8 cellular contexts compared by ENCODE assay signal in genomic region chr1:183473286-183473536, GRCh38. TPM values are rescaled to one million over a fixed set of nuclear protein-coding genes. Genes with fewer than 3 reads are reported as not detected.
DNase-seq lines count a peak whose midpoint lies in the region; ATAC-seq and TF ChIP-seq lines count a peak whose summit lies in the region.

No MANE protein-coding gene starts in this region.

- no peak for DNase-seq in T-helper 1 cell
- no peak for DNase-seq in activated naive CD4-positive, alpha-beta T cell treated with anti-CD3 and anti-CD28 coated beads, Interleukin-2, amount 50 U/mL, for 72 hours (ENCODE audit: low spot score in 2 of 2)
- DNase-seq in immature natural killer cell = no peak
- peak in 1 of 49 donors; percentile 7 for DNase-seq in substantia nigra (lab: John Stamatoyannopoulos, UW)
- DNase-seq in ACHN = no peak
- no peak for DNase-seq in HEK293T (ENCODE audit: extremely low spot score)

- in situ Hi-C loops in ACHN (cut with HindIII; ENCODE audit: low pct_ligation_motif_present, low pct_unique_long_range_greater_than_20kb, low sequenced_read_pairs) = no loop called here

- H3K27me3 Mint-ChIP-seq in T-helper 1 cell treated with Interleukin-12 subunit alpha and Interleukin-12 subunit beta and Interleukin-4 antibody, amounts not matched to agents 30 μg/mL and 1 μg/mL, for 36 hours (ENCODE audit: low read depth) = no peaks in the 10 kb centered on the region
- H3K27me3 Mint-ChIP-seq in immature natural killer cell (ENCODE audit: low read depth in 3 of 3) = peaks cover 16 to 22% (median 19%) of the 10 kb centered on the region in 3 donors

- no peaks in the 10 kb centered on the region for H3K9me3 Mint-ChIP-seq in T-helper 1 cell treated with Interleukin-12 subunit alpha and Interleukin-12 subunit beta and Interleukin-4 antibody, amounts not matched to agents 30 μg/mL and 1 μg/mL, for 36 hours
- no peaks in the 10 kb centered on the region for H3K9me3 Mint-ChIP-seq in activated naive CD4-positive, alpha-beta T cell treated with anti-CD3 and anti-CD28 coated beads, Interleukin-2, amount 50 U/mL, for 72 hours
- H3K9me3 Mint-ChIP-seq in immature natural killer cell = no peaks in the 10 kb centered on the region

- ATAC-seq in activated naive CD4-positive, alpha-beta T cell treated with anti-CD3 and anti-CD28 coated beads, Interleukin-2, amount 50 U/mL, for 72 hours = no peak
- no peak for ATAC-seq in HG03442 (IDR thresholded peaks at IDR 0.05; ENCODE audit: unreplicated experiment)

- peaks cover 7% of the 10 kb centered on the region for H3K36me3 Mint-ChIP-seq in T-helper 1 cell treated with Interleukin-12 subunit alpha and Interleukin-12 subunit beta and Interleukin-4 antibody, amounts not matched to agents 30 μg/mL and 1 μg/mL, for 36 hours (ENCODE audit: low read depth)
- peaks cover 11 to 18% of the 10 kb centered on the region in 2 donors for H3K36me3 Mint-ChIP-seq in activated naive CD4-positive, alpha-beta T cell treated with anti-CD3 and anti-CD28 coated beads, Interleukin-2, amount 50 U/mL, for 72 hours
- H3K36me3 Mint-ChIP-seq in immature natural killer cell = no peaks in the 10 kb centered on the region

- H3K27ac ChIP-seq in substantia nigra (ENCODE audit: low read depth, low read length, poor library complexity, severe bottlenecking) = peak overlapping the region; percentile 95

- POLR2A ChIA-PET in HEK293T (lab: Yijun Ruan, JAX) = no interaction called here

- CTCF ChIA-PET in HEK293T (lab: Yijun Ruan, JAX) = no interaction called here

- peaks cover 22% of the 10 kb centered on the region for H3K4me1 Mint-ChIP-seq in T-helper 1 cell treated with Interleukin-12 subunit alpha and Interleukin-12 subunit beta and Interleukin-4 antibody, amounts not matched to agents 30 μg/mL and 1 μg/mL, for 36 hours (ENCODE audit: low read depth)
- peaks cover 39 to 43% of the 10 kb centered on the region in 2 donors for H3K4me1 Mint-ChIP-seq in immature natural killer cell

- peak overlapping the region; percentile 93 for H3K4me3 Mint-ChIP-seq in T-helper 1 cell treated with Interleukin-12 subunit alpha and Interleukin-12 subunit beta and Interleukin-4 antibody, amounts not matched to agents 30 μg/mL and 1 μg/mL, for 36 hours
- peak overlapping the region; percentile 95 to 100 (median 99) for H3K4me3 Mint-ChIP-seq in immature natural killer cell

- H3K27ac Mint-ChIP-seq in T-helper 1 cell treated with Interleukin-12 subunit alpha and Interleukin-12 subunit beta and Interleukin-4 antibody, amounts not matched to agents 30 μg/mL and 1 μg/mL, for 36 hours = peak overlapping the region; percentile 99
- peak overlapping the region; percentile 100 for H3K27ac Mint-ChIP-seq in activated naive CD4-positive, alpha-beta T cell treated with anti-CD3 and anti-CD28 coated beads, Interleukin-2, amount 50 U/mL, for 72 hours
- peak overlapping the region; percentile 66 to 100 (median 97) for H3K27ac Mint-ChIP-seq in immature natural killer cell

TF ChIP-seq in HEK293T, 16 proteins besides CTCF, POLR2A, EP300 and RAD21:
- TF ChIP-seq CTBP1 (IDR thresholded peaks at IDR 0.05; ENCODE audit: borderline replicate concordance) (no peak), L3MBTL2 (conservative IDR thresholded peaks at IDR 0.05) (no peak), ELF4 (IDR thresholded peaks at IDR 0.05) (no peak), SUZ12 (IDR thresholded peaks at IDR 0.05) (no peak), SP1 (IDR thresholded peaks at IDR 0.05) (no peak), TARDBP (IDR thresholded peaks at IDR 0.05) (no peak), ARNT (IDR thresholded peaks at IDR 0.05) (no peak), HDGF (IDR thresholded peaks at IDR 0.05; ENCODE audit: borderline replicate concordance) (no peak), LEF1 (IDR thresholded peaks at IDR 0.05; ENCODE audit: borderline replicate concordance) (no peak), FOXM1 (IDR thresholded peaks at IDR 0.05; ENCODE audit: borderline replicate concordance) (no peak), FOXA1 (IDR thresholded peaks at IDR 0.05) (no peak)
- TF ChIP-seq, protein P1, sequence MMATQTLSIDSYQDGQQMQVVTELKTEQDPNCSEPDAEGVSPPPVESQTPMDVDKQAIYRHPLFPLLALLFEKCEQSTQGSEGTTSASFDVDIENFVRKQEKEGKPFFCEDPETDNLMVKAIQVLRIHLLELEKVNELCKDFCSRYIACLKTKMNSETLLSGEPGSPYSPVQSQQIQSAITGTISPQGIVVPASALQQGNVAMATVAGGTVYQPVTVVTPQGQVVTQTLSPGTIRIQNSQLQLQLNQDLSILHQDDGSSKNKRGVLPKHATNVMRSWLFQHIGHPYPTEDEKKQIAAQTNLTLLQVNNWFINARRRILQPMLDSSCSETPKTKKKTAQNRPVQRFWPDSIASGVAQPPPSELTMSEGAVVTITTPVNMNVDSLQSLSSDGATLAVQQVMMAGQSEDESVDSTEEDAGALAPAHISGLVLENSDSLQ (IDR thresholded peaks at IDR 0.05) = no peak

RNA-seq across cellular contexts. Expression of gene SMG7, which starts 0.9 kb away (rescaled TPM):
- total RNA-seq in activated naive CD4-positive, alpha-beta T cell treated with anti-CD3 and anti-CD28 coated beads, Interleukin-2, amount 50 U/mL, for 72 hours = 10 to 100 TPM; 60.9 to 63.4 TPM
- 10 to 100 TPM in 2 of 3 donors, 1 to 10 TPM in 1; 6.4 to 38.5 (median 11.2) TPM for polyA plus RNA-seq in immature natural killer cell

RNA-seq across cellular contexts. Expression of gene NMNAT2, which starts 55.0 kb away (rescaled TPM):
- total RNA-seq in activated naive CD4-positive, alpha-beta T cell treated with anti-CD3 and anti-CD28 coated beads, Interleukin-2, amount 50 U/mL, for 72 hours = not detected
- polyA plus RNA-seq in immature natural killer cell = not detected
